In the genomic region with DNA sequence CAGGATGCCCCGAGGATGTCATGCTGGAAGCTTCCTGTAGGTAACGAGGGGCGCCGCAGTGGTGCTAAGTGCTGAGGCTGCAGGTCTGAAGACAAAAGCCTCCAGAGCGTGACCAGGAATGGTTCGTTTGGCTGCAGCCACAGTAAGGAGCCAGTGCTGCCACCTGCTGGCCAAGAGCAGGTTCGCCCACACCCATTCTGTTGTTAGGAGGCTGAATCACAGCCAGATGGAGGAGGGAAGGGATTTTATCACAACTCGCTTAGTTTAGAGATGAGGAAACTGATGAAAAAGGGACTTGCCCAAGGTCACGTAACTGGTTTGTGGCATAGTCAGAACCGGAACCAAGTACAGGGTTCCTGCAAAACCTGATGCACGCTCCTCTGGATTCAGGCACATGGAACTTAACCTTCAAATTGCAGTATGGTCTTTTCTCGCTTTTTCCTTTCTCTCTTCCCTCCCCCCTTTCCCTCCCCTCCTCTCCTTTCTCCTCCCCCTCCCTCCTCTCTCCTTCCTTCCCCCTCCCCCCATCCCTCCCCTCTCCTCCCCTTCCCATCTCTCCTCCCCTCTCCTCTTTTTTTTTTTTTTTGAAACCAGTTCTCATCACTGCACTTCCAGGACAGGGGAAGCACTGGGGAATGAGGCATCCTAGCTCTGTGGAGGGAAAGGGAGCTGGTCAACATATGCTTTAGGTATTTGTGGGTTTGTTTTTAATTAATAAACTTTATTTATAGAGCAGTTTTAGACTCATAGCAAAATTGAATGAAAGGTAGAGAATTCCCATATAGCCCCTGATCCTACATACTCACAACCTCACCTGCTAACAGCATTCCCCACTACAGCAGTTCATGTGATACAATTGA, we compare ENCODE assay signal across 1 cellular context.
TF ChIP-seq lines count a peak whose summit lies in the region.

No MANE protein-coding gene starts in this region.

TF ChIP-seq in SK-N-SH, 30 proteins besides CTCF, POLR2A, EP300 and RAD21 (continued from another document):
- TF ChIP-seq, protein P1, sequence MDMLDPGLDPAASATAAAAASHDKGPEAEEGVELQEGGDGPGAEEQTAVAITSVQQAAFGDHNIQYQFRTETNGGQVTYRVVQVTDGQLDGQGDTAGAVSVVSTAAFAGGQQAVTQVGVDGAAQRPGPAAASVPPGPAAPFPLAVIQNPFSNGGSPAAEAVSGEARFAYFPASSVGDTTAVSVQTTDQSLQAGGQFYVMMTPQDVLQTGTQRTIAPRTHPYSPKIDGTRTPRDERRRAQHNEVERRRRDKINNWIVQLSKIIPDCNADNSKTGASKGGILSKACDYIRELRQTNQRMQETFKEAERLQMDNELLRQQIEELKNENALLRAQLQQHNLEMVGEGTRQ (IDR thresholded peaks at IDR 0.05; ENCODE audit: borderline replicate concordance, low read depth, low read length), result no peak
- TF ChIP-seq RXRA (IDR thresholded peaks at IDR 0.05; ENCODE audit: borderline replicate concordance, low read depth), result no peak
- TF ChIP-seq, protein P2, sequence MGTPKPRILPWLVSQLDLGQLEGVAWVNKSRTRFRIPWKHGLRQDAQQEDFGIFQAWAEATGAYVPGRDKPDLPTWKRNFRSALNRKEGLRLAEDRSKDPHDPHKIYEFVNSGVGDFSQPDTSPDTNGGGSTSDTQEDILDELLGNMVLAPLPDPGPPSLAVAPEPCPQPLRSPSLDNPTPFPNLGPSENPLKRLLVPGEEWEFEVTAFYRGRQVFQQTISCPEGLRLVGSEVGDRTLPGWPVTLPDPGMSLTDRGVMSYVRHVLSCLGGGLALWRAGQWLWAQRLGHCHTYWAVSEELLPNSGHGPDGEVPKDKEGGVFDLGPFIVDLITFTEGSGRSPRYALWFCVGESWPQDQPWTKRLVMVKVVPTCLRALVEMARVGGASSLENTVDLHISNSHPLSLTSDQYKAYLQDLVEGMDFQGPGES (IDR thresholded peaks at IDR 0.05; ENCODE audit: low read depth, low read length), result no peak
- peak; percentile 15; the same call in 1 of the 2 replicates for TF ChIP-seq FOSL2 (IDR thresholded peaks at IDR 0.05; ENCODE audit: borderline replicate concordance, low read depth)
- TF ChIP-seq MXI1 (IDR thresholded peaks at IDR 0.05; ENCODE audit: low read depth, low read length), result no peak
- TF ChIP-seq, protein P3, sequence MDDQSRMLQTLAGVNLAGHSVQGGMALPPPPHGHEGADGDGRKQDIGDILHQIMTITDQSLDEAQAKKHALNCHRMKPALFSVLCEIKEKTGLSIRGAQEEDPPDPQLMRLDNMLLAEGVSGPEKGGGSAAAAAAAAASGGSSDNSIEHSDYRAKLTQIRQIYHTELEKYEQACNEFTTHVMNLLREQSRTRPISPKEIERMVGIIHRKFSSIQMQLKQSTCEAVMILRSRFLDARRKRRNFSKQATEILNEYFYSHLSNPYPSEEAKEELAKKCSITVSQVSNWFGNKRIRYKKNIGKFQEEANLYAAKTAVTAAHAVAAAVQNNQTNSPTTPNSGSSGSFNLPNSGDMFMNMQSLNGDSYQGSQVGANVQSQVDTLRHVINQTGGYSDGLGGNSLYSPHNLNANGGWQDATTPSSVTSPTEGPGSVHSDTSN (IDR thresholded peaks at IDR 0.05), result no peak
- TF ChIP-seq, protein P4, sequence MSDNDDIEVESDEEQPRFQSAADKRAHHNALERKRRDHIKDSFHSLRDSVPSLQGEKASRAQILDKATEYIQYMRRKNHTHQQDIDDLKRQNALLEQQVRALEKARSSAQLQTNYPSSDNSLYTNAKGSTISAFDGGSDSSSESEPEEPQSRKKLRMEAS (IDR thresholded peaks at IDR 0.05; ENCODE audit: low read depth), result peak; percentile 63; the same call in 1 of the 2 replicates
- TF ChIP-seq CHD2 (IDR thresholded peaks at IDR 0.05; ENCODE audit: low read length, partially characterized antibody), result peak; percentile 55
- TF ChIP-seq SIN3A (IDR thresholded peaks at IDR 0.05; ENCODE audit: borderline replicate concordance, low read depth, low read length), result peak; percentile 66; the same call in 1 of the 2 replicates
- TF ChIP-seq, protein P5, sequence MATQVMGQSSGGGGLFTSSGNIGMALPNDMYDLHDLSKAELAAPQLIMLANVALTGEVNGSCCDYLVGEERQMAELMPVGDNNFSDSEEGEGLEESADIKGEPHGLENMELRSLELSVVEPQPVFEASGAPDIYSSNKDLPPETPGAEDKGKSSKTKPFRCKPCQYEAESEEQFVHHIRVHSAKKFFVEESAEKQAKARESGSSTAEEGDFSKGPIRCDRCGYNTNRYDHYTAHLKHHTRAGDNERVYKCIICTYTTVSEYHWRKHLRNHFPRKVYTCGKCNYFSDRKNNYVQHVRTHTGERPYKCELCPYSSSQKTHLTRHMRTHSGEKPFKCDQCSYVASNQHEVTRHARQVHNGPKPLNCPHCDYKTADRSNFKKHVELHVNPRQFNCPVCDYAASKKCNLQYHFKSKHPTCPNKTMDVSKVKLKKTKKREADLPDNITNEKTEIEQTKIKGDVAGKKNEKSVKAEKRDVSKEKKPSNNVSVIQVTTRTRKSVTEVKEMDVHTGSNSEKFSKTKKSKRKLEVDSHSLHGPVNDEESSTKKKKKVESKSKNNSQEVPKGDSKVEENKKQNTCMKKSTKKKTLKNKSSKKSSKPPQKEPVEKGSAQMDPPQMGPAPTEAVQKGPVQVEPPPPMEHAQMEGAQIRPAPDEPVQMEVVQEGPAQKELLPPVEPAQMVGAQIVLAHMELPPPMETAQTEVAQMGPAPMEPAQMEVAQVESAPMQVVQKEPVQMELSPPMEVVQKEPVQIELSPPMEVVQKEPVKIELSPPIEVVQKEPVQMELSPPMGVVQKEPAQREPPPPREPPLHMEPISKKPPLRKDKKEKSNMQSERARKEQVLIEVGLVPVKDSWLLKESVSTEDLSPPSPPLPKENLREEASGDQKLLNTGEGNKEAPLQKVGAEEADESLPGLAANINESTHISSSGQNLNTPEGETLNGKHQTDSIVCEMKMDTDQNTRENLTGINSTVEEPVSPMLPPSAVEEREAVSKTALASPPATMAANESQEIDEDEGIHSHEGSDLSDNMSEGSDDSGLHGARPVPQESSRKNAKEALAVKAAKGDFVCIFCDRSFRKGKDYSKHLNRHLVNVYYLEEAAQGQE (IDR thresholded peaks at IDR 0.05; ENCODE audit: low read depth, low read length), result no peak
- no peak for TF ChIP-seq EZH2phosphoT487 (IDR thresholded peaks at IDR 0.05; ENCODE audit: borderline replicate concordance, low read depth)
- no peak for TF ChIP-seq JUND (IDR thresholded peaks at IDR 0.05)
